In the genomic region with DNA sequence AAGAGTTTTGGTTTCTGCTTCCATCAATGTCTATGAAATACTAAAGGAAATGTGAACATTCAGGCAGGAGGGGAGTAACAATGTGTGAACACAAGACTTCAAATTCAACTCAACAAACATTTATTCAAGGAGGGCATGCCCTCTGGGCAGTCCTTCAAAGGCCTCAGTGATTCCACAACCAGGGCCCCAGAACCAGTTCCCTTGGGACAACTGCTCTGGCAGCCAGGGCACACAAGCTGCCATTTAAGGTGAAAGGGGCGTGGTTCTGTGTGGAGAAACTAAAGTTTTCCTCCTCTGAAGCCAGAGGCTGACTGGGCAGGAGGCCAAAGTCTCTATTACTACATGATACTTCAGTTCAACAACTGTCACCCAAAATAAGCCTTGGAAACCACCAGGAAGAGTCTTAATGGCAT, we compare ENCODE assay signal across 9 cellular contexts. TPM values are rescaled to one million over a fixed set of nuclear protein-coding genes. Genes with fewer than 3 reads are reported as not detected.
DNase-seq lines count a peak whose midpoint lies in the region; ATAC-seq, FAIRE-seq and TF ChIP-seq lines count a peak whose summit lies in the region.
"Had no signal": no experiment of that assay in that cellular context is flagged by ENCODE, and none has a peak within 500 bp of the region (broad histone marks: within the 10 kb centered on the region; RNA-seq: fewer than 3 reads in every experiment).

No MANE protein-coding gene starts in this region.

- H3K27ac ChIP-seq in kidney (ENCODE audit: low read depth in 2 of 2, low read length in 2 of 2) (no peak overlapping the region), aorta (ENCODE audit: low read depth in 1 of 2, low read length in 2 of 2) (no peak overlapping the region)

- no peaks in the 10 kb centered on the region for H3K27me3 Mint-ChIP-seq in natural killer cell (ENCODE audit: low read depth in 2 of 2)
- H3K27me3 Mint-ChIP-seq in natural killer cell treated with Interleukin-12 subunit alpha and Interleukin-12 subunit beta and Interleukin-15 and Interleukin-18, amount 100 ng/mL, for 72 hours, result no peaks in the 10 kb centered on the region
- H3K27me3 Mint-ChIP-seq in activated CD4-positive, alpha-beta memory T cell treated with anti-CD3 and anti-CD28 coated beads, Interleukin-2, amount 10 ng/mL, durations not matched to agents 7 days and 5 days, result no peaks in the 10 kb centered on the region

- peak overlapping the region; percentile 17 to 100 for H3K27ac Mint-ChIP-seq in natural killer cell
- H3K27ac Mint-ChIP-seq in natural killer cell treated with Interleukin-12 subunit alpha and Interleukin-12 subunit beta and Interleukin-15 and Interleukin-18, amount 100 ng/mL, for 72 hours, result peak overlapping the region in 1 of 2 donors; percentile 100
- no peak overlapping the region for H3K27ac Mint-ChIP-seq in activated CD4-positive, alpha-beta memory T cell treated with anti-CD3 and anti-CD28 coated beads, Interleukin-2, amount 10 ng/mL, durations not matched to agents 7 days and 5 days

- peaks cover 57 to 66% of the 10 kb centered on the region in 2 donors for H3K4me1 Mint-ChIP-seq in natural killer cell
- peaks cover 41 to 53% of the 10 kb centered on the region in 2 donors for H3K4me1 Mint-ChIP-seq in natural killer cell treated with Interleukin-12 subunit alpha and Interleukin-12 subunit beta and Interleukin-15 and Interleukin-18, amount 100 ng/mL, for 72 hours (ENCODE audit: low read depth in 2 of 2)
- H3K4me1 Mint-ChIP-seq in activated CD4-positive, alpha-beta memory T cell treated with anti-CD3 and anti-CD28 coated beads, Interleukin-2, amount 10 ng/mL, durations not matched to agents 7 days and 5 days, result peaks cover 38% of the 10 kb centered on the region

- intact Hi-C loops in natural killer cell (cut with micrococcal nuclease), result loop anchor here (10.0 kb wide), 2 partner anchors 137 to 553 kb away; no protein-coding TSS in a partner anchor
- intact Hi-C loops in kidney (cut with DNase I), result no loop called here
- intact Hi-C loops in aorta (cut with DNase I), result loop anchor here in 1 of 2 donors (5.0 kb wide), 1 partner anchor 104 kb away; a partner anchor contains a TSS

- peaks cover 13 to 25% of the 10 kb centered on the region in 2 donors for H3K4me1 ChIP-seq in kidney (ENCODE audit: control insufficient read depth in 1 of 2, insufficient read depth in 1 of 2, low read depth in 1 of 2, low read length in 2 of 2)
- peaks cover 5 to 6% of the 10 kb centered on the region in 2 donors for H3K4me1 ChIP-seq in aorta (ENCODE audit: control insufficient read depth in 1 of 2, insufficient read depth in 2 of 2, low read length in 2 of 2)

- no peak for TF ChIP-seq CTCF in natural killer cell (IDR thresholded peaks at IDR 0.05)
- TF ChIP-seq CTCF in kidney (IDR thresholded peaks at IDR 0.05; ENCODE audit: borderline replicate concordance, extremely low read depth, insufficient read depth), result no peak

- DNase-seq in natural killer cell (no peak), amniotic epithelial cell (ENCODE audit: low read depth) (peak; percentile 26), kidney (peak; percentile 86), aorta (peak; percentile 89), T-helper 9 cell (no peak), midbrain (lab: John Stamatoyannopoulos, UW) (no peak)
- no peak for DNase-seq in natural killer cell treated with Interleukin-12 subunit alpha and Interleukin-12 subunit beta and Interleukin-15 and Interleukin-18, amount 100 ng/mL, for 72 hours (ENCODE audit: low spot score)
- DNase-seq in activated CD4-positive, alpha-beta memory T cell treated with anti-CD3 and anti-CD28 coated beads, Interleukin-2, amount 10 ng/mL, durations not matched to agents 7 days and 5 days, result no peak
- DNase-seq: GDM1 had no signal

- H3K4me3 Mint-ChIP-seq in natural killer cell, result no peak overlapping the region
- H3K4me3 Mint-ChIP-seq in natural killer cell treated with Interleukin-12 subunit alpha and Interleukin-12 subunit beta and Interleukin-15 and Interleukin-18, amount 100 ng/mL, for 72 hours, result no peak overlapping the region
- H3K4me3 Mint-ChIP-seq in activated CD4-positive, alpha-beta memory T cell treated with anti-CD3 and anti-CD28 coated beads, Interleukin-2, amount 10 ng/mL, durations not matched to agents 7 days and 5 days, result no peak overlapping the region

- WGBS in aorta, 2 donors, result 12 to 18% methylated on average over 1 of the region's 1 CpG

- FAIRE-seq in kidney (lab: Jason Lieb, UNC), result no peak

- no peak overlapping the region for H3K4me3 ChIP-seq in kidney (ENCODE audit: low read length in 2 of 2)
- H3K4me3 ChIP-seq in aorta (ENCODE audit: low read length in 2 of 2), result no peak overlapping the region

- POLR2A ChIA-PET in activated CD4-positive, alpha-beta memory T cell treated with anti-CD3 and anti-CD28 coated beads, Interleukin-2, amount 10 ng/mL, durations not matched to agents 7 days and 5 days (lab: Charles Lee), result no interaction called here

- H3K36me3 ChIP-seq in kidney (ENCODE audit: control insufficient read depth in 1 of 2, insufficient read depth in 2 of 2, low read length in 2 of 2), result peaks cover 13 to 16% of the 10 kb centered on the region in 2 donors
- H3K36me3 ChIP-seq in aorta (ENCODE audit: control insufficient read depth in 1 of 2, insufficient read depth in 2 of 2, low read length in 1 of 2), result peaks cover 0 to 3% of the 10 kb centered on the region in 2 donors

- no peak for ATAC-seq in natural killer cell
- ATAC-seq in natural killer cell treated with Interleukin-12 subunit alpha and Interleukin-12 subunit beta and Interleukin-15 and Interleukin-18, amount 100 ng/mL, for 72 hours, result no peak
- peak; percentile 56 for ATAC-seq in aorta (ENCODE audit: low FRiP score)

- no peaks in the 10 kb centered on the region for H3K9me3 ChIP-seq in kidney (ENCODE audit: control insufficient read depth in 1 of 2, low read length in 2 of 2)
- H3K9me3 ChIP-seq in aorta (ENCODE audit: control insufficient read depth, low read length), result no peaks in the 10 kb centered on the region

- H3K36me3 Mint-ChIP-seq in natural killer cell, result peaks cover 11% of the 10 kb centered on the region
- peaks cover 24% of the 10 kb centered on the region for H3K36me3 Mint-ChIP-seq in natural killer cell treated with Interleukin-12 subunit alpha and Interleukin-12 subunit beta and Interleukin-15 and Interleukin-18, amount 100 ng/mL, for 72 hours
- peaks cover 34% of the 10 kb centered on the region for H3K36me3 Mint-ChIP-seq in activated CD4-positive, alpha-beta memory T cell treated with anti-CD3 and anti-CD28 coated beads, Interleukin-2, amount 10 ng/mL, durations not matched to agents 7 days and 5 days (ENCODE audit: low read depth)

- CTCF ChIA-PET in activated CD4-positive, alpha-beta memory T cell treated with anti-CD3 and anti-CD28 coated beads, Interleukin-2, amount 10 ng/mL, durations not matched to agents 7 days and 5 days (lab: Charles Lee), result interaction anchor here (4.4 kb wide), 1 partner anchor 136 kb away, joined by 21 read pairs; no protein-coding TSS in a partner anchor

- H3K27me3 ChIP-seq in aorta (ENCODE audit: control insufficient read depth in 1 of 2, insufficient read depth in 2 of 2, low read length in 1 of 2), result no peaks in the 10 kb centered on the region

- H3K9ac ChIP-seq in kidney (ENCODE audit: low read length in 2 of 2), result no peak overlapping the region

- no peaks in the 10 kb centered on the region for H3K9me3 Mint-ChIP-seq in natural killer cell
- no peaks in the 10 kb centered on the region for H3K9me3 Mint-ChIP-seq in natural killer cell treated with Interleukin-12 subunit alpha and Interleukin-12 subunit beta and Interleukin-15 and Interleukin-18, amount 100 ng/mL, for 72 hours
- H3K9me3 Mint-ChIP-seq in activated CD4-positive, alpha-beta memory T cell treated with anti-CD3 and anti-CD28 coated beads, Interleukin-2, amount 10 ng/mL, durations not matched to agents 7 days and 5 days, result no peaks in the 10 kb centered on the region

RNA-seq across cellular contexts. Expression of a gene that starts 3.2 kb away (rescaled TPM):
- 10 to 100 TPM; 24.9 to 30.9 (median 29.7) TPM for total RNA-seq in natural killer cell
- total RNA-seq in natural killer cell treated with Interleukin-12 subunit alpha and Interleukin-12 subunit beta and Interleukin-15 and Interleukin-18, amount 100 ng/mL, for 72 hours, result 10 to 100 TPM; 29.0 to 34.4 TPM
- total RNA-seq in kidney, result 18.5 TPM
- 17.5 TPM for polyA plus RNA-seq in kidney (ENCODE audit: insufficient read depth, low read depth, low replicate concordance)
- total RNA-seq in aorta, result 10 to 100 TPM; 15.0 to 16.6 TPM
- polyA plus RNA-seq in aorta, result 1 to 10 TPM; 7.6 to 8.3 TPM
- total RNA-seq in activated CD4-positive, alpha-beta memory T cell treated with anti-CD3 and anti-CD28 coated beads, Interleukin-2, amount 10 ng/mL, durations not matched to agents 7 days and 5 days, result 10 to 100 TPM; 21.6 to 25.6 TPM

RNA-seq across cellular contexts. Expression of a gene that starts 3.2 kb away (rescaled TPM):
- total RNA-seq in natural killer cell, result 10 to 100 TPM; 17.7 to 29.9 (median 21.3) TPM
- total RNA-seq in natural killer cell treated with Interleukin-12 subunit alpha and Interleukin-12 subunit beta and Interleukin-15 and Interleukin-18, amount 100 ng/mL, for 72 hours, result 10 to 100 TPM; 41.7 to 60.9 TPM
- 44.9 TPM for total RNA-seq in kidney
- polyA plus RNA-seq in kidney (ENCODE audit: insufficient read depth, low read depth, low replicate concordance), result 38.8 TPM
- total RNA-seq in aorta, result 10 to 100 TPM; 20.5 to 28.7 TPM
- polyA plus RNA-seq in aorta, result 10 to 100 TPM; 18.7 to 20.4 TPM
- total RNA-seq in activated CD4-positive, alpha-beta memory T cell treated with anti-CD3 and anti-CD28 coated beads, Interleukin-2, amount 10 ng/mL, durations not matched to agents 7 days and 5 days, result 10 to 100 TPM; 27.0 to 29.2 TPM

RNA-seq across cellular contexts. Expression of a gene that starts 32.7 kb away (rescaled TPM):
- total RNA-seq in natural killer cell (not detected), kidney (4.9 TPM), aorta (10 to 100 TPM; 12.2 to 13.8 TPM)
- total RNA-seq in natural killer cell treated with Interleukin-12 subunit alpha and Interleukin-12 subunit beta and Interleukin-15 and Interleukin-18, amount 100 ng/mL, for 72 hours, result not detected
- polyA plus RNA-seq in kidney (ENCODE audit: insufficient read depth, low read depth, low replicate concordance) (0.82 TPM), aorta (not detected)
- not detected for total RNA-seq in activated CD4-positive, alpha-beta memory T cell treated with anti-CD3 and anti-CD28 coated beads, Interleukin-2, amount 10 ng/mL, durations not matched to agents 7 days and 5 days

Comparison
In these comparisons a context has a peak if more than half of its experiments do, and no peak if none do; other contexts are left out.
1. DNase-seq: peak in amniotic epithelial cell (single experiment), kidney (single experiment) and aorta (2 of 2); none in natural killer cell (single experiment), natural killer cell treated with Interleukin-12 subunit alpha and Interleukin-12 subunit beta and Interleukin-15 and Interleukin-18, amount 100 ng/mL, for 72 hours (single experiment), activated CD4-positive, alpha-beta memory T cell treated with anti-CD3 and anti-CD28 coated beads, Interleukin-2, amount 10 ng/mL, durations not matched to agents 7 days and 5 days (single experiment), T-helper 9 cell (single experiment) and midbrain (single experiment).